Comparison of ENCODE assay signal across 32 cellular contexts in the genomic region with DNA sequence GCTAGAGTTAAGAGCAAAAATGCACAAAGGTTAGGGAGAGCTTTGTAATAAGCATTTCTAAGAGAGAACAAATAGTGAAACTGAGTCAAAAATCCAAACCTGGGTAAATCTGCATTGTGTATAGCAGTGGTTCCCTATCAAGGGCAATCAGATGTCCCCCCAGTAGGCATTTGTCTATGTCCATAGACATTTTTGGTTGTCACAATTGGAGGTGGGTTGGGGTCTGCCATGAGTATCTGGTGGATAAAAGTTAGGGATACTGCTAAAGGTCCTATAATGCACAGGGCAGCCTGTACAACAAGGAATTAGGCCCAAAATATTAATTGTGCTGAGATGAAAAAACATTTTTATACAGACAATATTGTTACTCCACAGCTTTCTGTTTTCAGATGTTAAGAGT.
"Had no signal": no experiment of that assay in that cellular context is flagged by ENCODE, and none has a peak within 500 bp of the region (broad histone marks: within the 10 kb centered on the region; RNA-seq: fewer than 3 reads in every experiment).

No MANE protein-coding gene starts in this region.

- H3K27ac Mint-ChIP-seq: activated CD8-positive, alpha-beta T cell treated with anti-CD3 and anti-CD28 coated beads for 36 hours; activated T-helper 17 cell treated with anti-CD3 and anti-CD28 coated beads, Interleukin-2, amount 50 U/mL, for 72 hours; brain; nephron progenitor cell; progenitor cell of endocrine pancreas; stimulated activated effector memory CD8-positive, alpha-beta T cell treated with anti-CD3 and anti-CD28 coated beads, Interleukin-12 subunit alpha, Interleukin-12 subunit beta, amount 100 ng/mL, for 72 hours; T-helper 1 cell treated with Interleukin-12 subunit alpha and Interleukin-12 subunit beta and Interleukin-4 antibody, amounts not matched to agents 30 μg/mL and 1 μg/mL, for 36 hours; type B pancreatic cell had no signal

- H3K36me3 ChIP-seq: uterus had no signal

- H3K4me1 Mint-ChIP-seq: brain, nephron progenitor cell had no signal

- H3K36me3 Mint-ChIP-seq: stimulated activated effector memory CD8-positive, alpha-beta T cell treated with anti-CD3 and anti-CD28 coated beads, Interleukin-12 subunit alpha, Interleukin-12 subunit beta, amount 100 ng/mL, for 72 hours had no signal

- H3K9me3 Mint-ChIP-seq: activated CD8-positive, alpha-beta T cell treated with anti-CD3 and anti-CD28 coated beads for 36 hours; activated naive CD4-positive, alpha-beta T cell treated with anti-CD3 and anti-CD28 coated beads, Interleukin-2, amount 50 U/mL, for 72 hours; activated T-helper 17 cell treated with anti-CD3 and anti-CD28 coated beads, Interleukin-2, amount 50 U/mL, for 72 hours; brain; effector memory CD8-positive, alpha-beta T cell; nephron progenitor cell; stimulated activated effector memory CD8-positive, alpha-beta T cell treated with anti-CD3 and anti-CD28 coated beads, Interleukin-12 subunit alpha, Interleukin-12 subunit beta, amount 100 ng/mL, for 72 hours; stimulated activated naive CD8-positive, alpha-beta T cell treated with anti-CD3 and anti-CD28 coated beads, Interleukin-15, amount 100 ng/mL, for 72 hours; T-helper 1 cell treated with Interleukin-12 subunit alpha and Interleukin-12 subunit beta and Interleukin-4 antibody, amounts not matched to agents 30 μg/mL and 1 μg/mL, for 36 hours; type B pancreatic cell had no signal

- H3K4me1 ChIP-seq: ascending aorta, sigmoid colon, uterus had no signal

- FAIRE-seq: endothelial cell of umbilical vein, keratinocyte, small intestine had no signal

- H3K9me3 ChIP-seq: adrenal gland, ascending aorta, neutrophil, sigmoid colon, uterus had no signal

- H3K4me3 ChIP-seq: adrenal gland, ascending aorta, cardiac muscle cell, sigmoid colon, uterus had no signal

- ATAC-seq: activated CD8-positive, alpha-beta T cell treated with anti-CD3 and anti-CD28 coated beads for 36 hours; activated naive CD4-positive, alpha-beta T cell treated with anti-CD3 and anti-CD28 coated beads, Interleukin-2, amount 50 U/mL, for 72 hours; activated T-helper 17 cell treated with anti-CD3 and anti-CD28 coated beads, Interleukin-2, amount 50 U/mL, for 72 hours; effector memory CD8-positive, alpha-beta T cell; left cardiac atrium; left ventricle myocardium superior; stimulated activated effector memory CD8-positive, alpha-beta T cell treated with anti-CD3 and anti-CD28 coated beads, Interleukin-12 subunit alpha, Interleukin-12 subunit beta, amount 100 ng/mL, for 72 hours; stimulated activated naive CD8-positive, alpha-beta T cell treated with anti-CD3 and anti-CD28 coated beads, Interleukin-15, amount 100 ng/mL, for 72 hours had no signal

- H3K27ac ChIP-seq: adrenal gland, ascending aorta, cardiac muscle cell, neutrophil, sigmoid colon, uterus, WERI-Rb-1 had no signal

- H3K4me3 Mint-ChIP-seq: activated CD8-positive, alpha-beta T cell treated with anti-CD3 and anti-CD28 coated beads for 36 hours; activated T-helper 17 cell treated with anti-CD3 and anti-CD28 coated beads, Interleukin-2, amount 50 U/mL, for 72 hours; brain; effector memory CD8-positive, alpha-beta T cell; nephron progenitor cell; stimulated activated effector memory CD8-positive, alpha-beta T cell treated with anti-CD3 and anti-CD28 coated beads, Interleukin-12 subunit alpha, Interleukin-12 subunit beta, amount 100 ng/mL, for 72 hours; stimulated activated naive CD8-positive, alpha-beta T cell treated with anti-CD3 and anti-CD28 coated beads, Interleukin-15, amount 100 ng/mL, for 72 hours; T-helper 1 cell treated with Interleukin-12 subunit alpha and Interleukin-12 subunit beta and Interleukin-4 antibody, amounts not matched to agents 30 μg/mL and 1 μg/mL, for 36 hours; type B pancreatic cell had no signal

- DNase-seq: activated CD4-positive, alpha-beta T cell treated with anti-CD3 and anti-CD28 coated beads, Interleukin-2, amount 50 U/mL, for 1 hour; activated CD4-positive, CD25-positive, alpha-beta regulatory T cell treated with anti-CD3 and anti-CD28 coated beads, Interleukin-2, amount 50 U/mL, for 72 hours; activated CD8-positive, alpha-beta T cell treated with anti-CD3 and anti-CD28 coated beads for 36 hours; activated gamma-delta T cell treated with Interleukin-2 at 50 U/mL for 16 hours; adrenal gland; cortex of kidney; effector memory CD8-positive, alpha-beta T cell; head of caudate nucleus; hippocampal formation; left cardiac atrium; left ventricle myocardium superior; nephron progenitor cell; sigmoid colon; small intestine; stimulated activated CD4-positive, alpha-beta T cell treated with anti-CD3 and anti-CD28 coated beads, Interleukin-4, amount 100 ng/mL, for 24 hours; stimulated activated naive CD8-positive, alpha-beta T cell treated with anti-CD3 and anti-CD28 coated beads, Interleukin-15, amount 100 ng/mL, for 72 hours; substantia nigra; T1000; uterus; WERI-Rb-1 had no signal

- H3K27me3 Mint-ChIP-seq: activated CD8-positive, alpha-beta T cell treated with anti-CD3 and anti-CD28 coated beads for 36 hours; activated T-helper 17 cell treated with anti-CD3 and anti-CD28 coated beads, Interleukin-2, amount 50 U/mL, for 72 hours; brain; effector memory CD8-positive, alpha-beta T cell; progenitor cell of endocrine pancreas; stimulated activated naive CD8-positive, alpha-beta T cell treated with anti-CD3 and anti-CD28 coated beads, Interleukin-15, amount 100 ng/mL, for 72 hours; type B pancreatic cell had no signal

- H3K27me3 ChIP-seq: adrenal gland, ascending aorta, cardiac muscle cell, neutrophil, sigmoid colon, uterus had no signal
